Comparison of ENCODE assay signal across 8 cellular contexts in the genomic region with DNA sequence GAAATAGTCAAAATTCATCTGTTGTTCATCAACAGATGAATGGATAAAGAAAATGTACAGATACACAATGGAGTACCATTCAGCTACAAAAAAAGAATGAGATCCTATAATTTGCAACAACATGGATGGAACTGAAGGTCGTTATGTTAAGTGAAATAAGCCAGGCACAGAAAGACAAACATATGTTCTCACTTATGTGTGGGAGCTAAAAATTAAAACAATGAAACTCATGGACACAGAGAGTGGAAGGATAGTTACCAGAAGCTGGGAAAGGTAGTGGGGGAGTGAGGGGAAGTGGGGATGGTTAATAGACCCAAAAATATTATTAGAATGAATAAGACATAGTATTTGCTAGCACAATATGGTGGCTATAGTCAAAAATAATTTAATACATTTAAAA.
"Had no signal": no experiment of that assay in that cellular context is flagged by ENCODE, and none has a peak within 500 bp of the region (broad histone marks: within the 10 kb centered on the region; RNA-seq: fewer than 3 reads in every experiment).

No MANE protein-coding gene starts in this region.

- ATAC-seq: HCT116, K562 had no signal

- H3K4me3 Mint-ChIP-seq: HFFc6 had no signal

- H3K9me3 ChIP-seq: HAP-1 had no signal

- H3K27ac ChIP-seq: GM23248 had no signal

- H2AFZ ChIP-seq: GM23248 had no signal

- H3K4me1 ChIP-seq: HAP-1 had no signal

- H3K9me3 Mint-ChIP-seq: HFFc6 had no signal

- DNase-seq: GM23248, GOT3, H7, HFFc6, IMR-90 had no signal

- H3K4me3 ChIP-seq: GM23248, HAP-1, K562 had no signal

- H3K27ac Mint-ChIP-seq: HFFc6 had no signal

- H3K36me3 ChIP-seq: HAP-1 had no signal

- H3K9ac ChIP-seq: GM23248 had no signal
